ENCODE assay signal across 18 cellular contexts in genomic region chr5:53019320-53019719, GRCh38. TPM values are rescaled to one million over a fixed set of nuclear protein-coding genes. Genes with fewer than 3 reads are reported as not detected.
A peak's percentile ranks its signal among the peaks of the same experiment; 100 is the strongest.
DNase-seq lines count a peak whose midpoint lies in the region; ATAC-seq, FAIRE-seq and TF ChIP-seq lines count a peak whose summit lies in the region.
"Had no signal": no experiment of that assay in that cellular context is flagged by ENCODE, and none has a peak within 500 bp of the region (broad histone marks: within the 10 kb centered on the region; RNA-seq: fewer than 3 reads in every experiment).

No MANE protein-coding gene starts in this region.

- POLR2A ChIA-PET in Caco-2 (lab: Charles Lee) = no interaction called here

- H3K27me3 ChIP-seq in Caco-2 (replicated peaks; ENCODE audit: control insufficient read depth, insufficient read depth, low read length) = no peaks in the 10 kb centered on the region; the same call in 1 of the 2 replicates
- H3K27me3 ChIP-seq: ovary had no signal

- ATAC-seq in GM21723 (IDR thresholded peaks at IDR 0.05; ENCODE audit: unreplicated experiment) (no peak), GM19023 (IDR thresholded peaks at IDR 0.05; ENCODE audit: unreplicated experiment) (no peak)
- ATAC-seq: activated CD4-positive, alpha-beta T cell treated with anti-CD3 and anti-CD28 coated beads for 36 hours; lower lobe of right lung had no signal

- no peak overlapping the region for H3K4me3 Mint-ChIP-seq in Caco-2 (ENCODE audit: unreplicated experiment)
- H3K4me3 Mint-ChIP-seq: activated CD4-positive, alpha-beta T cell treated with anti-CD3 and anti-CD28 coated beads for 36 hours; activated T-helper 1 cell treated with anti-CD3 and anti-CD28 coated beads, Interleukin-12 subunit alpha, Interleukin-12 subunit beta, Interleukin-2, Interleukin-4 antibody, amounts not matched to agents 30 ng/mL and 10 ng/mL and 1 ng/mL, durations not matched to agents 14 hours and 24 hours and 36 hours had no signal

- no peak overlapping the region for H3K4me3 ChIP-seq in choroid plexus epithelial cell (ENCODE audit: low read depth, low read length)
- H3K4me3 ChIP-seq in Caco-2 (ENCODE audit: low read depth, low read length) = no peak overlapping the region
- H3K4me3 ChIP-seq: lower lobe of right lung, ovary had no signal

- no peaks in the 10 kb centered on the region for H3K9me3 ChIP-seq in Caco-2
- H3K9me3 ChIP-seq: lower lobe of right lung, ovary had no signal

- no peaks in the 10 kb centered on the region for H3K36me3 ChIP-seq in Caco-2 (ENCODE audit: control insufficient read depth, insufficient read depth, low read length)
- H3K36me3 ChIP-seq: lower lobe of right lung, ovary had no signal

- TF ChIP-seq CTCF in choroid plexus epithelial cell (conservative IDR thresholded peaks at IDR 0.05; ENCODE audit: low read depth, low read length) (peak; percentile 25), Caco-2 (IDR thresholded peaks at IDR 0.05; ENCODE audit: insufficient read depth in 1 of 2, low read depth in 1 of 2, low read length in 1 of 2, severe bottlenecking in 1 of 2, unreplicated experiment in 1 of 2) (no peak)

- CTCF ChIA-PET in Caco-2 (lab: Charles Lee) = no interaction called here

- no peaks in the 10 kb centered on the region for H3K9me3 Mint-ChIP-seq in Caco-2 (ENCODE audit: unreplicated experiment)

- no peak for FAIRE-seq in RCC 7860 (lab: Jason Lieb, UNC)
- FAIRE-seq: D721Med, GM12892 had no signal

- H3K27ac Mint-ChIP-seq in Caco-2 (ENCODE audit: unreplicated experiment) = no peak overlapping the region
- H3K27ac Mint-ChIP-seq: activated CD4-positive, alpha-beta T cell treated with anti-CD3 and anti-CD28 coated beads for 36 hours; activated T-helper 1 cell treated with anti-CD3 and anti-CD28 coated beads, Interleukin-12 subunit alpha, Interleukin-12 subunit beta, Interleukin-2, Interleukin-4 antibody, amounts not matched to agents 30 ng/mL and 10 ng/mL and 1 ng/mL, durations not matched to agents 14 hours and 24 hours and 36 hours had no signal

- H3K4me1 Mint-ChIP-seq in Caco-2 (ENCODE audit: low read depth, unreplicated experiment) = peaks cover 15% of the 10 kb centered on the region

- H3K4me1 ChIP-seq in Caco-2 = 0 out of 2 replicates have a peak, but pooled peaks cover 9% of the 10 kb centered on the region

- intact Hi-C loops in Caco-2 (cut with micrococcal nuclease; ENCODE audit: unreplicated experiment) = no loop called here

- in situ Hi-C loops in G401 (cut with HindIII; ENCODE audit: low sequenced_read_pairs) = no loop called here

- DNase-seq in EH (ENCODE audit: low read depth) (peak; percentile 94), RCC 7860 (ENCODE audit: low spot score) (peak; percentile 72), choroid plexus epithelial cell (ENCODE audit: low read depth) (peak; percentile 77), non-pigmented ciliary epithelial cell (ENCODE audit: low read depth) (peak; percentile 79), G401 (ENCODE audit: low spot score) (no peak), Caco-2 (no peak)
- DNase-seq: activated CD4-positive, alpha-beta T cell treated with anti-CD3 and anti-CD28 coated beads for 36 hours; central memory CD4-positive, alpha-beta T cell; lower lobe of right lung; MM.1S; NCI-H510A; ovary; SHP77 had no signal

- H3K36me3 Mint-ChIP-seq in Caco-2 (ENCODE audit: insufficient read depth, unreplicated experiment) = no peaks in the 10 kb centered on the region

- no peaks in the 10 kb centered on the region for H3K27me3 Mint-ChIP-seq in Caco-2 (ENCODE audit: insufficient read depth, unreplicated experiment)

- no TSS peak for BruUV-seq in Caco-2 (replicated peaks; lab: Mats Ljungman, UMichigan)

RNA-seq across cellular contexts. Expression of gene ITGA2, which starts 30.2 kb away (rescaled TPM):
- total RNA-seq in G401 (2014; rRNA removed; shearing (Covaris generic)) = not detected in 2 replicates
- total RNA-seq in Caco-2 (2022) = 13.6 and 19.3 TPM in 2 replicates

Comparison
In these comparisons a context has a peak if more than half of its experiments do, and no peak if none do; other contexts are left out.
1. DNase-seq: peak in EH (single experiment), RCC 7860 (single experiment), choroid plexus epithelial cell (single experiment) and non-pigmented ciliary epithelial cell (single experiment); none in G401 (single experiment) and Caco-2 (0 of 2).
2. RNA of gene ITGA2, which starts 30.2 kb away (total RNA-seq): 13.6 to 19.3 TPM in Caco-2; not detected in G401; every median in the first group is over 10 times any median in the second.